In the genomic region with DNA sequence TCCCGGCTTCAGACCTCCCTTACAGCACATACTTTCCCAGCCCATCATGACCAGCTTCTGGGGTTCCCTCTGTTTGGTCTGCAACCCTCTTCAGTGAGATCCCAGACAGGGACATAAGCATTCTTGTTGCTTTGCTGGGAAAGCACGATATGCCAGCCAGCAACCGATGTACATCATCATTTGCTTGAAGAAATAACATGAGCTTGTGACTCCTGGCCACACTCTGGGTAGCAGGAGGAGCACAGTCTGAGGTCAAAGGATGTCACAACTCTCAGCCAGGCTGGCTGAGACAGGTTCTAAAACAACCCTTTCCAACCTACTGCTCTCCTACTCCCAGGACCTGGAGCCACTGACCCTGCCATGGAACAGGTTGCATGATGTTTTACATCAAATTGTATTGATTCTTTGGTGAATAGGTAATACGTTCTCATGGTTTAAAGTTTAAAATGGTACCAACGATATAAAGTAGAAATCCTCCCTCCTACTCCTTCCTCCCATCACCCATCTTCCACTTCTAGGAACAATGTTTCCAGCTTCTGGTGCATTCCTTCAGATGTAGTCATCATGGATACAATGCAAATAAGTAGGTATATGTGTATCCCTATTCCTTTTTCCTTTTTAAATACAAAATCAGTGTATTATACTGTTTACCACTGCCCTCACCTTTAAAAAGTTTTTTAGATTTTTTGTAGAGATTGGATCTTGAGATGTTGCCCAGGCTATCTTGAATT, we compare ENCODE assay signal across 17 cellular contexts.
DNase-seq lines count a peak whose midpoint lies in the region; ATAC-seq and TF ChIP-seq lines count a peak whose summit lies in the region.
"Had no signal": no experiment of that assay in that cellular context is flagged by ENCODE, and none has a peak within 500 bp of the region (broad histone marks: within the 10 kb centered on the region; RNA-seq: fewer than 3 reads in every experiment).

No MANE protein-coding gene starts in this region.

- no peak for DNase-seq in Caco-2
- peak; percentile 29 to 78 for DNase-seq in PC-9
- no peak for DNase-seq in endodermal cell
- peak; percentile 56 for DNase-seq in mesendoderm
- no peak for DNase-seq in SHP77 (lab: John Stamatoyannopoulos, UW)
- DNase-seq in ureter (ENCODE audit: low spot score) = no peak
- DNase-seq: activated CD4-positive, alpha-beta T cell treated with anti-CD3 and anti-CD28 coated beads for 1 hour; activated effector memory CD4-positive, alpha-beta T cell treated with Interleukin-2 at 50 U/mL for 16 hours; amniotic stem cell; CD8-positive, alpha-beta memory T cell; NCI-H1092; NCI-H2107; NCI-H524 treated with DMSO at 0.1 percent for 48 hours; sigmoid colon; stimulated activated CD4-positive, alpha-beta T cell treated with anti-CD3 and anti-CD28 coated beads, Interleukin-2, amount 100 ng/mL, for 24 hours had no signal

- H3K4me1 ChIP-seq in Caco-2 = peaks cover 68% of the 10 kb centered on the region
- H3K4me1 ChIP-seq in PC-9 (replicated peaks; ENCODE audit: insufficient read depth) = peaks cover 59% of the 10 kb centered on the region
- H3K4me1 ChIP-seq in endodermal cell (ENCODE audit: control insufficient read depth, insufficient read depth, low read length) = peaks cover 26% of the 10 kb centered on the region
- H3K4me1 ChIP-seq in mesendoderm (ENCODE audit: control insufficient read depth, low read depth, low read length) = peaks cover 15% of the 10 kb centered on the region

- H3K9me3 ChIP-seq in Caco-2 = no peaks in the 10 kb centered on the region
- no peaks in the 10 kb centered on the region for H3K9me3 ChIP-seq in PC-9 (ENCODE audit: insufficient read depth, low read depth)
- no peaks in the 10 kb centered on the region for H3K9me3 ChIP-seq in endodermal cell (ENCODE audit: control insufficient read depth, low read length)
- H3K9me3 ChIP-seq: sigmoid colon had no signal

- H3K79me2 ChIP-seq in PC-9 (ENCODE audit: low read depth) (no peaks in the 10 kb centered on the region), mesendoderm (ENCODE audit: control insufficient read depth, insufficient read depth, low read length) (no peaks in the 10 kb centered on the region)

- H3K18ac ChIP-seq in mesendoderm (ENCODE audit: low read length) = peak overlapping the region; percentile 89

- peak overlapping the region; percentile 63 for H3K56ac ChIP-seq in mesendoderm (ENCODE audit: low read length)

- peak overlapping the region; percentile 3 for H2AK5ac ChIP-seq in mesendoderm (ENCODE audit: low read length)

- H3K9ac ChIP-seq in endodermal cell (ENCODE audit: extremely low read depth, low read length, poor library complexity, severe bottlenecking) (no peak overlapping the region), mesendoderm (ENCODE audit: low read length) (no peak overlapping the region)

- H3K27me3 Mint-ChIP-seq in Caco-2 (ENCODE audit: insufficient read depth, unreplicated experiment) (no peaks in the 10 kb centered on the region), endodermal cell (ENCODE audit: insufficient read depth) (peaks cover 4% of the 10 kb centered on the region)

- peak overlapping the region; percentile 99 for H3K4ac ChIP-seq in mesendoderm (ENCODE audit: low read depth, low read length)

- H2BK15ac ChIP-seq in mesendoderm (replicated peaks; ENCODE audit: low read depth) = no peak overlapping the region

- H2BK120ac ChIP-seq in mesendoderm (ENCODE audit: low read depth, low read length) = peak overlapping the region; percentile 93

- H3K79me1 ChIP-seq in mesendoderm (ENCODE audit: low read length) = no peaks in the 10 kb centered on the region

- H3K4me3 ChIP-seq in Caco-2 (ENCODE audit: low read depth, low read length) (no peak overlapping the region), PC-9 (no peak overlapping the region), endodermal cell (ENCODE audit: low read length) (no peak overlapping the region), mesendoderm (ENCODE audit: low read length) (no peak overlapping the region)
- H3K4me3 ChIP-seq: sigmoid colon had no signal

- no peak overlapping the region for H2AFZ ChIP-seq in PC-9

- peaks cover 42% of the 10 kb centered on the region for H3F3A ChIP-seq in PC-9 (ENCODE audit: insufficient read depth, low read depth)

- peaks cover 8% of the 10 kb centered on the region for H3K9me3 Mint-ChIP-seq in Caco-2 (ENCODE audit: unreplicated experiment)
- H3K9me3 Mint-ChIP-seq in endodermal cell = no peaks in the 10 kb centered on the region
- H3K9me3 Mint-ChIP-seq: CD8-positive, alpha-beta memory T cell had no signal

- H3K4me2 ChIP-seq in PC-9 = peak overlapping the region; percentile 66
- no peak overlapping the region for H3K4me2 ChIP-seq in mesendoderm (ENCODE audit: low read length)

- H3K4me1 Mint-ChIP-seq in Caco-2 (ENCODE audit: low read depth, unreplicated experiment) = peaks cover 72% of the 10 kb centered on the region
- peaks cover 56% of the 10 kb centered on the region for H3K4me1 Mint-ChIP-seq in endodermal cell
- H3K4me1 Mint-ChIP-seq: CD8-positive, alpha-beta memory T cell had no signal

- H3K9me2 ChIP-seq in PC-9 (ENCODE audit: insufficient read depth) = no peaks in the 10 kb centered on the region

- TF ChIP-seq CTCF in Caco-2 (IDR thresholded peaks at IDR 0.05; ENCODE audit: insufficient read depth in 1 of 2, low read depth in 1 of 2, low read length in 1 of 2, severe bottlenecking in 1 of 2, unreplicated experiment in 1 of 2) (no peak), PC-9 (conservative IDR thresholded peaks at IDR 0.05) (no peak), endodermal cell (conservative IDR thresholded peaks at IDR 0.05) (no peak)

- BruUV-seq in Caco-2 (replicated peaks; lab: Mats Ljungman, UMichigan) (no TSS peak), PC-9 (replicated peaks; lab: Mats Ljungman, UMichigan) (no TSS peak)

- peak overlapping the region; percentile 0 for H4K5ac ChIP-seq in mesendoderm (ENCODE audit: low read length)

- no peak overlapping the region for H3K23ac ChIP-seq in mesendoderm (ENCODE audit: low read length)

- H3K27me3 ChIP-seq in Caco-2 (replicated peaks; ENCODE audit: control insufficient read depth, insufficient read depth, low read length) = no peaks in the 10 kb centered on the region
- no peaks in the 10 kb centered on the region for H3K27me3 ChIP-seq in PC-9 (ENCODE audit: insufficient read depth, low read depth)
- H3K27me3 ChIP-seq in endodermal cell (ENCODE audit: control insufficient read depth, insufficient read depth, low read length, poor library complexity, severe bottlenecking) = no peaks in the 10 kb centered on the region
- H3K27me3 ChIP-seq in mesendoderm (ENCODE audit: insufficient read depth, low read length, poor library complexity) = no peaks in the 10 kb centered on the region
- H3K27me3 ChIP-seq: sigmoid colon had no signal

- peaks cover 15% of the 10 kb centered on the region for H3K36me3 Mint-ChIP-seq in Caco-2 (ENCODE audit: insufficient read depth, unreplicated experiment)
- no peaks in the 10 kb centered on the region for H3K36me3 Mint-ChIP-seq in endodermal cell (ENCODE audit: low read depth)
- H3K36me3 Mint-ChIP-seq: CD8-positive, alpha-beta memory T cell had no signal

- peak overlapping the region; percentile 98 for H3K27ac ChIP-seq in PC-9
- H3K27ac ChIP-seq in endodermal cell (ENCODE audit: low read depth, low read length) = no peak overlapping the region
- peak overlapping the region; percentile 74 for H3K27ac ChIP-seq in mesendoderm (ENCODE audit: low read depth, low read length)
- H3K27ac ChIP-seq: sigmoid colon had no signal

- CTCF ChIA-PET in Caco-2 (lab: Charles Lee) (interaction anchor here (0.6 to 3.9 kb wide), 4 partner anchors 30 to 532 kb away, joined by 3 to 42 read pairs (median 4); no protein-coding TSS in a partner anchor), PC-9 (lab: Charles Lee) (interaction anchor here (0.6 to 0.7 kb wide), 3 partner anchors 20 to 27 kb away, joined by 3 to 8 read pairs (median 3); no protein-coding TSS in a partner anchor)

- H3K27ac Mint-ChIP-seq in Caco-2 (ENCODE audit: unreplicated experiment) = peak overlapping the region; percentile 98
- H3K27ac Mint-ChIP-seq in endodermal cell = peak overlapping the region; percentile 20
- H3K27ac Mint-ChIP-seq: CD8-positive, alpha-beta memory T cell had no signal

- intact Hi-C loops in Caco-2 (cut with micrococcal nuclease; ENCODE audit: unreplicated experiment) (loop anchor here (5.0 to 10.0 kb wide), 2 partner anchors 191 to 289 kb away; no protein-coding TSS in a partner anchor), PC-9 (cut with micrococcal nuclease; ENCODE audit: unreplicated experiment) (loop anchor here (10.0 kb wide), 1 partner anchor 191 kb away; no protein-coding TSS in a partner anchor)

- H4K20me1 ChIP-seq in PC-9 (ENCODE audit: insufficient read depth) = no peaks in the 10 kb centered on the region

- peak overlapping the region; percentile 62 for H2BK5ac ChIP-seq in mesendoderm (ENCODE audit: low read length)

- WGBS in endodermal cell (ENCODE audit: insufficient coverage in 1 of 2, insufficient read length in 1 of 2), 2 experiments = 88 to 91% methylated on average over 2 to 5 of the region's 5 CpGs
- no CpG with 5 or more reads among the region's 5 CpGs for WGBS in mesendoderm (ENCODE audit: extremely low coverage, insufficient coverage, low lambda C conversion rate)

- H3K36me3 ChIP-seq in Caco-2 (ENCODE audit: control insufficient read depth, insufficient read depth, low read length) (no peaks in the 10 kb centered on the region), PC-9 (ENCODE audit: low read depth) (no peaks in the 10 kb centered on the region), endodermal cell (ENCODE audit: control insufficient read depth, insufficient read depth, low read length) (no peaks in the 10 kb centered on the region), mesendoderm (ENCODE audit: control insufficient read depth, insufficient read depth, low read length) (no peaks in the 10 kb centered on the region)
- H3K36me3 ChIP-seq: sigmoid colon had no signal

- POLR2A ChIA-PET in Caco-2 (lab: Charles Lee) = interaction anchor here (0.7 to 2.1 kb wide), 3 partner anchors 61 to 352 kb away, joined by 5 to 13 read pairs (median 7); no protein-coding TSS in a partner anchor
- POLR2A ChIA-PET in PC-9 (lab: Charles Lee; ENCODE audit: unreplicated experiment) = interaction anchor here (0.6 to 0.9 kb wide), 4 partner anchors 30 to 377 kb away, joined by 3 to 16 read pairs (median 4); partner anchors contain the start of gene HES1

- no peak overlapping the region for H4K8ac ChIP-seq in mesendoderm (ENCODE audit: low read depth, low read length)

- H3K4me3 Mint-ChIP-seq in Caco-2 (ENCODE audit: unreplicated experiment) = peak overlapping the region; percentile 62
- H3K4me3 Mint-ChIP-seq in endodermal cell = no peak overlapping the region
- H3K4me3 Mint-ChIP-seq: CD8-positive, alpha-beta memory T cell had no signal

- ATAC-seq in HG02870 (IDR thresholded peaks at IDR 0.05; ENCODE audit: unreplicated experiment) (no peak), GM19452 (IDR thresholded peaks at IDR 0.05; ENCODE audit: unreplicated experiment) (no peak)

Comparison
In these comparisons a context has a peak if more than half of its experiments do, and no peak if none do; other contexts are left out.
1. DNase-seq: peak in PC-9 (2 of 2) and mesendoderm (single experiment); none in Caco-2 (0 of 2), endodermal cell (single experiment), SHP77 (0 of 2) and ureter (single experiment).